8 cellular contexts compared by ENCODE assay signal in genomic region chr11:73981051-73981805, GRCh38. TPM values are rescaled to one million over a fixed set of nuclear protein-coding genes. Genes with fewer than 3 reads are reported as not detected.
A peak's percentile ranks its signal among the peaks of the same experiment; 100 is the strongest.
DNase-seq lines count a peak whose midpoint lies in the region; ATAC-seq and TF ChIP-seq lines count a peak whose summit lies in the region.

No MANE protein-coding gene starts in this region.

- no peaks in the 10 kb centered on the region for H3K9me3 ChIP-seq in stomach

- peaks cover 26 to 71% (median 45%) of the 10 kb centered on the region in 4 donors for H3K4me1 ChIP-seq in stomach

- peaks cover 8 to 33% (median 27%) of the 10 kb centered on the region in 4 donors for H3K36me3 ChIP-seq in stomach

- no peak for TF ChIP-seq POLR2A in stomach (IDR thresholded peaks at IDR 0.05)

- 62 to 70% (median 64%) methylated on average over 13 of the region's 13 CpGs for WGBS in stomach, 5 donors

- peak overlapping the region; percentile 57 to 64 (median 62) for H3K4me3 ChIP-seq in stomach

- no peak for ATAC-seq in GM21360 (IDR thresholded peaks at IDR 0.05; ENCODE audit: unreplicated experiment)

- peak overlapping the region; percentile 97 for H3K27ac Mint-ChIP-seq in T-helper 1 cell treated with Interleukin-12 subunit alpha and Interleukin-12 subunit beta and Interleukin-4 antibody, amounts not matched to agents 30 μg/mL and 1 μg/mL, for 36 hours
- H3K27ac Mint-ChIP-seq in activated CD4-positive, alpha-beta memory T cell treated with anti-CD3 and anti-CD28 coated beads, Interleukin-2, amount 10 ng/mL, durations not matched to agents 7 days and 5 days: peak overlapping the region; percentile 98
- H3K27ac Mint-ChIP-seq in immature natural killer cell: peak overlapping the region; percentile 93 to 99 (median 96)

- CTCF ChIA-PET in activated CD4-positive, alpha-beta memory T cell treated with anti-CD3 and anti-CD28 coated beads, Interleukin-2, amount 10 ng/mL, durations not matched to agents 7 days and 5 days (lab: Charles Lee): interaction anchor here (0.6 to 2.9 kb wide), 7 partner anchors 7 to 190 kb away, joined by 3 to 20 read pairs (median 7); partner anchors contain the start of genes C2CD3 and PPME1

- peaks cover 59% of the 10 kb centered on the region for H3K36me3 Mint-ChIP-seq in T-helper 1 cell treated with Interleukin-12 subunit alpha and Interleukin-12 subunit beta and Interleukin-4 antibody, amounts not matched to agents 30 μg/mL and 1 μg/mL, for 36 hours (ENCODE audit: low read depth)
- peaks cover 67% of the 10 kb centered on the region for H3K36me3 Mint-ChIP-seq in activated CD4-positive, alpha-beta memory T cell treated with anti-CD3 and anti-CD28 coated beads, Interleukin-2, amount 10 ng/mL, durations not matched to agents 7 days and 5 days (ENCODE audit: low read depth)
- H3K36me3 Mint-ChIP-seq in immature natural killer cell: peaks cover 43 to 58% (median 49%) of the 10 kb centered on the region in 3 donors

- no peak for TF ChIP-seq CTCF in stomach (IDR thresholded peaks at IDR 0.05)

- DNase-seq in T-helper 1 cell: no peak
- DNase-seq in activated CD4-positive, alpha-beta memory T cell treated with anti-CD3 and anti-CD28 coated beads, Interleukin-2, amount 10 ng/mL, durations not matched to agents 7 days and 5 days: no peak
- DNase-seq in immature natural killer cell: no peak
- DNase-seq in stomach: no peak
- no peak for DNase-seq in COLO829 (ENCODE audit: low spot score)
- no peak for DNase-seq in dedifferentiated amniotic fluid mesenchymal stem cell (ENCODE audit: extremely low spot score)

- peak overlapping the region; percentile 96 for H3K4me3 Mint-ChIP-seq in T-helper 1 cell treated with Interleukin-12 subunit alpha and Interleukin-12 subunit beta and Interleukin-4 antibody, amounts not matched to agents 30 μg/mL and 1 μg/mL, for 36 hours
- H3K4me3 Mint-ChIP-seq in activated CD4-positive, alpha-beta memory T cell treated with anti-CD3 and anti-CD28 coated beads, Interleukin-2, amount 10 ng/mL, durations not matched to agents 7 days and 5 days: peak overlapping the region; percentile 96
- peak overlapping the region; percentile 96 to 99 (median 99) for H3K4me3 Mint-ChIP-seq in immature natural killer cell

- intact Hi-C loops in stomach (cut with DNase I; ENCODE audit: low total_unique reads): no loop called here

- peak overlapping the region; percentile 80 to 96 (median 92) for H3K27ac ChIP-seq in stomach

- no peak for TF ChIP-seq EP300 in stomach (IDR thresholded peaks at IDR 0.05)

- H3K27me3 Mint-ChIP-seq in T-helper 1 cell treated with Interleukin-12 subunit alpha and Interleukin-12 subunit beta and Interleukin-4 antibody, amounts not matched to agents 30 μg/mL and 1 μg/mL, for 36 hours (ENCODE audit: low read depth): no peaks in the 10 kb centered on the region
- no peaks in the 10 kb centered on the region for H3K27me3 Mint-ChIP-seq in activated CD4-positive, alpha-beta memory T cell treated with anti-CD3 and anti-CD28 coated beads, Interleukin-2, amount 10 ng/mL, durations not matched to agents 7 days and 5 days
- peaks cover 14 to 27% (median 14%) of the 10 kb centered on the region in 3 donors for H3K27me3 Mint-ChIP-seq in immature natural killer cell (ENCODE audit: low read depth in 3 of 3)

- H3K27me3 ChIP-seq in stomach: no peaks in the 10 kb centered on the region

- POLR2A ChIA-PET in activated CD4-positive, alpha-beta memory T cell treated with anti-CD3 and anti-CD28 coated beads, Interleukin-2, amount 10 ng/mL, durations not matched to agents 7 days and 5 days (lab: Charles Lee): interaction anchor here (0.9 to 12.3 kb wide), 14 partner anchors 12 to 203 kb away, joined by 4 to 264 read pairs (median 16); partner anchors contain the start of genes C2CD3, PPME1 and UCP3

- no peaks in the 10 kb centered on the region for H3K9me3 Mint-ChIP-seq in T-helper 1 cell treated with Interleukin-12 subunit alpha and Interleukin-12 subunit beta and Interleukin-4 antibody, amounts not matched to agents 30 μg/mL and 1 μg/mL, for 36 hours
- H3K9me3 Mint-ChIP-seq in activated CD4-positive, alpha-beta memory T cell treated with anti-CD3 and anti-CD28 coated beads, Interleukin-2, amount 10 ng/mL, durations not matched to agents 7 days and 5 days: no peaks in the 10 kb centered on the region
- H3K9me3 Mint-ChIP-seq in immature natural killer cell: peaks cover 0 to 2% (median 0%) of the 10 kb centered on the region in 6 donors

- H3K4me1 Mint-ChIP-seq in T-helper 1 cell treated with Interleukin-12 subunit alpha and Interleukin-12 subunit beta and Interleukin-4 antibody, amounts not matched to agents 30 μg/mL and 1 μg/mL, for 36 hours (ENCODE audit: low read depth): peaks cover 49% of the 10 kb centered on the region
- peaks cover 66% of the 10 kb centered on the region for H3K4me1 Mint-ChIP-seq in activated CD4-positive, alpha-beta memory T cell treated with anti-CD3 and anti-CD28 coated beads, Interleukin-2, amount 10 ng/mL, durations not matched to agents 7 days and 5 days
- H3K4me1 Mint-ChIP-seq in immature natural killer cell: peaks cover 62 to 63% of the 10 kb centered on the region in 2 donors

RNA-seq across cellular contexts. Expression of gene UCP2, which starts 1.4 kb away (rescaled TPM):
- total RNA-seq in activated CD4-positive, alpha-beta memory T cell treated with anti-CD3 and anti-CD28 coated beads, Interleukin-2, amount 10 ng/mL, durations not matched to agents 7 days and 5 days: 100 to 1,000 TPM; 400 to 407 TPM
- polyA plus RNA-seq in immature natural killer cell: 1,000 to 10,000 TPM; 1,092 to 2,060 (median 1,799) TPM
- 100 to 1,000 TPM in 1 of 5 donors, 10 to 100 TPM in 4; 15.2 to 111 (median 41.9) TPM for total RNA-seq in stomach
- 10 to 100 TPM; 21.9 to 55.3 (median 49.3) TPM for polyA plus RNA-seq in stomach

RNA-seq across cellular contexts. Expression of gene UCP3, which starts 27.7 kb away (rescaled TPM):
- 1 to 10 TPM; 1.8 to 2.4 TPM for total RNA-seq in activated CD4-positive, alpha-beta memory T cell treated with anti-CD3 and anti-CD28 coated beads, Interleukin-2, amount 10 ng/mL, durations not matched to agents 7 days and 5 days
- polyA plus RNA-seq in immature natural killer cell (1 to 10 TPM in 1 of 3 donors, under 1 TPM in 2; 0.41 to 1.3 (median 0.52) TPM), stomach (1 to 10 TPM in 1 of 3 donors, under 1 TPM in 2; 0.19 to 1.4 (median 0.70) TPM)
- 10 to 100 TPM in 1 of 5 donors, 1 to 10 TPM in 1, under 1 TPM in 2, not detected in 1; under 0.01 to 28.0 (median 1.3) TPM for total RNA-seq in stomach

RNA-seq across cellular contexts. Expression of gene DNAJB13, which starts 30.4 kb away (rescaled TPM):
- total RNA-seq in activated CD4-positive, alpha-beta memory T cell treated with anti-CD3 and anti-CD28 coated beads, Interleukin-2, amount 10 ng/mL, durations not matched to agents 7 days and 5 days: not detected
- polyA plus RNA-seq in immature natural killer cell: not detected
- not detected for total RNA-seq in stomach
- polyA plus RNA-seq in stomach: under 1 TPM in 1 of 3 donors, not detected in 2; 0.28 TPM
